In the genomic region with DNA sequence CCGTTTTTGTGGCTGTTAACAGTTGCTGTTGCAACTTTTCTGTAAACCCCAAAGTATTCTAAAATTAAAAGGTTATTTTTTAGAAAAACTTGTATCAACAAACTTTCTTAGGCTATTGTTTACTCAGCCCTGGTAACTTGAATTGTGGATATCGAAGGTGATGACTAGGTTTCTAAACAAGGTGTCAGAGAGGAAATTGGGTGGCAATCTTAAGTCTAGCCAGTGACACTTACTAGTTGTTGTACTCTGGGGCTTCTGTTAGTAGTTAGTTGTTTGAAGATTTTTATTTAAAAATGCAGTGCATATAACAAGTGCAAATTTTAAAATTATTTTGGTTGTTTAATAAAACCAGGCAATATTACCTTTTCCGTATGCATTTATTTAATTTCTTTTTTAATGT, we compare ENCODE assay signal across 9 cellular contexts. TPM values are rescaled to one million over a fixed set of nuclear protein-coding genes. Genes with fewer than 3 reads are reported as not detected.
DNase-seq lines count a peak whose midpoint lies in the region; ATAC-seq and TF ChIP-seq lines count a peak whose summit lies in the region.
"Had no signal": no experiment of that assay in that cellular context is flagged by ENCODE, and none has a peak within 500 bp of the region (broad histone marks: within the 10 kb centered on the region; RNA-seq: fewer than 3 reads in every experiment).

No MANE protein-coding gene starts in this region.

- intact Hi-C loops in Calu3 (cut with micrococcal nuclease; ENCODE audit: unreplicated experiment) = no loop called here

- H3K36me3 Mint-ChIP-seq in Calu3 (ENCODE audit: insufficient read depth, unreplicated experiment) (peaks cover 54% of the 10 kb centered on the region), naive B cell (no peaks in the 10 kb centered on the region)

- peak overlapping the region; percentile 97 for H3K4me3 Mint-ChIP-seq in Calu3 (ENCODE audit: low read depth, unreplicated experiment)
- H3K4me3 Mint-ChIP-seq in naive B cell = peak overlapping the region in 5 of 8 donors; percentile 49 to 100 (median 98)

- H3K4me1 Mint-ChIP-seq in Calu3 (ENCODE audit: low read depth, unreplicated experiment) = peaks cover 32% of the 10 kb centered on the region
- peaks cover 26 to 37% (median 27%) of the 10 kb centered on the region in 3 donors for H3K4me1 Mint-ChIP-seq in naive B cell

- H3K27ac Mint-ChIP-seq in Calu3 (ENCODE audit: unreplicated experiment) (no peak overlapping the region), naive B cell (no peak overlapping the region)

- no TSS peak for BruUV-seq in Calu3 (replicated peaks; lab: Mats Ljungman, UMichigan)

- in situ Hi-C loops in astrocyte of the cerebellum (cut with HindIII; ENCODE audit: low sequenced_read_pairs) = no loop called here

- H3K4me3 ChIP-seq in astrocyte of the cerebellum (ENCODE audit: low read depth, low read length) = peak overlapping the region; percentile 79

- no peaks in the 10 kb centered on the region for H3K27me3 Mint-ChIP-seq in Calu3 (ENCODE audit: unreplicated experiment)
- H3K27me3 Mint-ChIP-seq in naive B cell = no peaks in the 10 kb centered on the region

- H3K9me3 Mint-ChIP-seq in Calu3 (ENCODE audit: low read depth, unreplicated experiment) (no peaks in the 10 kb centered on the region), naive B cell (peaks cover 0 to 4% (median 0%) of the 10 kb centered on the region in 7 donors)

- DNase-seq in Calu3 (no peak), Kasumi-1 (lab: John Stamatoyannopoulos, UW) (peak; percentile 31 to 52), astrocyte of the cerebellum (ENCODE audit: low read depth) (no peak), naive B cell (no peak), NCI-H345 treated with DMSO at 0.1 percent for 48 hours (lab: John Stamatoyannopoulos, UW; ENCODE audit: unreplicated experiment) (no peak), cerebellar cortex (ENCODE audit: low spot score) (no peak), occipital lobe (lab: John Stamatoyannopoulos, UW) (no peak)
- DNase-seq: NCI-H2171 had no signal

- ATAC-seq in naive B cell (ENCODE audit: low read depth in 2 of 2) (no peak), HG02970 (IDR thresholded peaks at IDR 0.05; ENCODE audit: low FRiP score, unreplicated experiment) (no peak)

- no peak for TF ChIP-seq CTCF in Calu3 (IDR thresholded peaks at IDR 0.05; ENCODE audit: unreplicated experiment)
- no peak for TF ChIP-seq CTCF in astrocyte of the cerebellum (IDR thresholded peaks at IDR 0.05; ENCODE audit: low read depth, low read length, missing control alignments)

- CTCF ChIA-PET in Calu3 (lab: Charles Lee) = no interaction called here

RNA-seq across cellular contexts. Expression of a gene that starts 1.3 kb away (rescaled TPM):
- total RNA-seq in Calu3 (2022) (33.1 and 37.4 TPM in 2 replicates), occipital lobe (7.3 TPM)
- polyA plus RNA-seq in naive B cell (ENCODE audit: low read depth in 6 of 6) = 1 to 10 TPM in 1 of 6 donors, under 1 TPM in 4, not detected in 1; 0.41 to 1.1 (median 0.60) TPM

RNA-seq across cellular contexts. Expression of a gene that starts 20.3 kb away (rescaled TPM):
- total RNA-seq in Calu3 (2022) = 30.6 and 31.7 TPM in 2 replicates
- 10 to 100 TPM in 3 of 6 donors, 1 to 10 TPM in 3; 2.1 to 11.7 (median 10.1) TPM for polyA plus RNA-seq in naive B cell (ENCODE audit: low read depth in 6 of 6)
- 19.7 TPM for total RNA-seq in occipital lobe

Comparison
In these comparisons a context has a peak if more than half of its experiments do, and no peak if none do; other contexts are left out.
1. DNase-seq: peak in Kasumi-1 (2 of 2); none in Calu3 (single experiment), astrocyte of the cerebellum (single experiment), naive B cell (single experiment), NCI-H345 treated with DMSO at 0.1 percent for 48 hours (single experiment), cerebellar cortex (single experiment) and occipital lobe (single experiment).